Comparison of ENCODE assay signal across 8 cellular contexts in the genomic region with DNA sequence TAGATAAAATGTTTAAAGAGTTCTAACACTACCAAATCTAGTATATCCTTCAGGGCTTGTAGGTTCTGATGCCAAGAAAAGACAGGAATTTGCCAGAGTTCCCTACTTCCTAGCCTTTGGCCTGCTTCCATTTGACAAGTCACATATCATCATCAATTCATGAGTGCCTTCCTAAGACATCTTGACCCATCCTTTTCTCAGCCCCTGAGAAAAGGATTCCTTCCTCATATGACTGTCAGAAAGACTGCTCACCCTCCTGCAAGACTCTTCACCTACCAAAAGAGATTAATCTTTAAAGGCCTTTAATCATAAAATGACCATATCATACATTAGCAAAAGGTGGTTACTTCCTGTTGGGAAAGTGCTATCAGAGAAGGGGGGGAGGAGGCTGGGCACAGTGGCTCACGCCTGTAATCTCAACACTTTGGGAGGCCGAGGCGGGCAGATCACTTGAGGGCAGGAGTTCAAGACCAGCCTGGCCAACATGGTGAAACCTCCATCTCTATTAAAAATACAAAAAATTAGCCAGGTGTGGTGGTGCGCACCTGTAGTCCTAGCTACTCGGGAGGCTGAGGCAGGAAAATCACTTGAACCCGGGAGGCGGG. TPM values are rescaled to one million over a fixed set of nuclear protein-coding genes. Genes with fewer than 3 reads are reported as not detected.
DNase-seq lines count a peak whose midpoint lies in the region; ATAC-seq and TF ChIP-seq lines count a peak whose summit lies in the region.
"Not testable (repeated sequence)": the region's sequence is repeated elsewhere in the genome, so short reads cannot be mapped to it uniquely, and the experiment has no call there.

No MANE protein-coding gene starts in this region.

- H3K9me3 Mint-ChIP-seq in activated naive CD8-positive, alpha-beta T cell treated with anti-CD3 and anti-CD28 coated beads, Interleukin-2, amount 50 U/mL, for 24 hours; progenitor cell of endocrine pancreas (ENCODE audit: low read depth); type B pancreatic cell: not testable (repeated sequence)

- peaks cover 52% of the 10 kb centered on the region for H3K4me1 Mint-ChIP-seq in activated naive CD8-positive, alpha-beta T cell treated with anti-CD3 and anti-CD28 coated beads, Interleukin-2, amount 50 U/mL, for 24 hours
- peaks cover 25% of the 10 kb centered on the region for H3K4me1 Mint-ChIP-seq in progenitor cell of endocrine pancreas (ENCODE audit: low read depth)
- H3K4me1 Mint-ChIP-seq in type B pancreatic cell (ENCODE audit: unreplicated experiment): peaks cover 12% of the 10 kb centered on the region

- intact Hi-C loops in Panc1 (cut with micrococcal nuclease; ENCODE audit: unreplicated experiment); left ventricle myocardium inferior (cut with micrococcal nuclease): not testable (repeated sequence)

- H3K4me1 ChIP-seq in Panc1 (ENCODE audit: control insufficient read depth, insufficient read depth, low read length) (peaks cover 29% of the 10 kb centered on the region), left ventricle myocardium inferior (peaks cover 71% of the 10 kb centered on the region), mucosa of rectum (ENCODE audit: control insufficient read depth in 2 of 2, insufficient read depth in 2 of 2, low read length in 2 of 2) (peaks cover 8 to 11% of the 10 kb centered on the region in 2 donors)

- not testable (repeated sequence) for TF ChIP-seq CTCF in Panc1 (IDR thresholded peaks at IDR 0.05); coronary artery (IDR thresholded peaks at IDR 0.05); left ventricle myocardium inferior (IDR thresholded peaks at IDR 0.05; ENCODE audit: borderline replicate concordance); progenitor cell of endocrine pancreas (IDR thresholded peaks at IDR 0.05; ENCODE audit: unreplicated experiment); type B pancreatic cell (conservative IDR thresholded peaks at IDR 0.05)

- H3K4me3 Mint-ChIP-seq in activated naive CD8-positive, alpha-beta T cell treated with anti-CD3 and anti-CD28 coated beads, Interleukin-2, amount 50 U/mL, for 24 hours; progenitor cell of endocrine pancreas (ENCODE audit: low read depth): not testable (repeated sequence)
- H3K4me3 Mint-ChIP-seq in type B pancreatic cell: peak overlapping the region; percentile 35

- peak overlapping the region; percentile 21 for H3K27ac Mint-ChIP-seq in activated naive CD8-positive, alpha-beta T cell treated with anti-CD3 and anti-CD28 coated beads, Interleukin-2, amount 50 U/mL, for 24 hours
- peak overlapping the region; percentile 90 for H3K27ac Mint-ChIP-seq in progenitor cell of endocrine pancreas
- peak overlapping the region; percentile 80 for H3K27ac Mint-ChIP-seq in type B pancreatic cell

- CTCF ChIA-PET in Panc1 (lab: Charles Lee): interaction anchor here (0.7 kb wide), 1 partner anchor 1023 kb away, joined by 8 read pairs; no protein-coding TSS in a partner anchor

- not testable (repeated sequence) for H3K27me3 ChIP-seq in Panc1 (ENCODE audit: control insufficient read depth, insufficient read depth, low read length); left ventricle myocardium inferior (ENCODE audit: low read depth); mucosa of rectum (ENCODE audit: control insufficient read depth in 2 of 2, insufficient read depth in 2 of 2, low read length in 2 of 2)

- H3K36me3 ChIP-seq in Panc1 (ENCODE audit: control insufficient read depth, insufficient read depth, low read length); left ventricle myocardium inferior; mucosa of rectum (ENCODE audit: control insufficient read depth in 2 of 2, insufficient read depth in 2 of 2, low read length in 2 of 2): not testable (repeated sequence)

- not testable (repeated sequence) for H3K27me3 Mint-ChIP-seq in activated naive CD8-positive, alpha-beta T cell treated with anti-CD3 and anti-CD28 coated beads, Interleukin-2, amount 50 U/mL, for 24 hours; progenitor cell of endocrine pancreas; type B pancreatic cell

- POLR2A ChIA-PET in Panc1 (lab: Charles Lee): not testable (repeated sequence)

- not testable (repeated sequence) for H3K36me3 Mint-ChIP-seq in activated naive CD8-positive, alpha-beta T cell treated with anti-CD3 and anti-CD28 coated beads, Interleukin-2, amount 50 U/mL, for 24 hours (ENCODE audit: low read depth); progenitor cell of endocrine pancreas (ENCODE audit: insufficient read depth); type B pancreatic cell

- peak overlapping the region in 1 of 2 donors; percentile 14 for H3K9ac ChIP-seq in mucosa of rectum (ENCODE audit: low read depth in 1 of 2, low read length in 2 of 2)

- not testable (repeated sequence) for H3K9me3 ChIP-seq in Panc1 (ENCODE audit: control insufficient read depth, insufficient read depth, low read depth, low read length); left ventricle myocardium inferior (replicated peaks); mucosa of rectum (ENCODE audit: control insufficient read depth in 2 of 2, low read length in 2 of 2)

- not testable (repeated sequence) for H3K4me3 ChIP-seq in Panc1 (ENCODE audit: low read depth in 2 of 2, low read length in 2 of 2); coronary artery; left ventricle myocardium inferior
- H3K4me3 ChIP-seq in mucosa of rectum (ENCODE audit: low read length in 2 of 2): peak overlapping the region in 1 of 2 donors; percentile 6

- H3K27ac ChIP-seq in Panc1 (ENCODE audit: low read length): peak overlapping the region; percentile 69
- peak overlapping the region; percentile 26 to 28 for H3K27ac ChIP-seq in coronary artery
- peak overlapping the region; percentile 28 for H3K27ac ChIP-seq in left ventricle myocardium inferior (replicated peaks)
- H3K27ac ChIP-seq in mucosa of rectum (ENCODE audit: low read depth in 2 of 2, low read length in 2 of 2): peak overlapping the region; percentile 49 to 79

- in situ Hi-C loops in Caki2 (cut with HindIII; ENCODE audit: low pct_unique_long_range_greater_than_20kb, low sequenced_read_pairs); Panc1 (cut with HindIII; ENCODE audit: low pct_unique_long_range_greater_than_20kb, low sequenced_read_pairs): not testable (repeated sequence)

- ATAC-seq in Panc1; activated naive CD8-positive, alpha-beta T cell treated with anti-CD3 and anti-CD28 coated beads, Interleukin-2, amount 50 U/mL, for 24 hours: not testable (repeated sequence)

- peak; percentile 27 for DNase-seq in Caki2 (ENCODE audit: low read depth)
- not testable (repeated sequence) for DNase-seq in Panc1 (ENCODE audit: low read depth, low spot score); activated naive CD8-positive, alpha-beta T cell treated with anti-CD3 and anti-CD28 coated beads, Interleukin-2, amount 50 U/mL, for 24 hours; coronary artery (ENCODE audit: low spot score); left ventricle myocardium inferior; progenitor cell of endocrine pancreas (ENCODE audit: low spot score, unreplicated experiment); type B pancreatic cell (ENCODE audit: extremely low spot score, unreplicated experiment)

- BruUV-seq in Panc1 (replicated peaks; lab: Mats Ljungman, UMichigan): not testable (repeated sequence)

RNA-seq across cellular contexts. Expression of a gene that starts 3.3 kb away (rescaled TPM):
- total RNA-seq in Caki2 (2014; rRNA removed; shearing (Covaris generic); ENCODE audit: low replicate concordance): 14.0 and 20.9 TPM in 2 replicates
- total RNA-seq in Panc1 (2021; ENCODE audit: unreplicated experiment): 29.1 TPM
- polyA plus RNA-seq in Panc1 (2012; ENCODE audit: insufficient read length): 9.8 TPM
- total RNA-seq in left ventricle myocardium inferior: 27.8 TPM
- total RNA-seq in progenitor cell of endocrine pancreas: 32.8 and 36.2 TPM in 2 replicates
- total RNA-seq in type B pancreatic cell (ENCODE audit: low replicate concordance): 24.6 and 26.1 TPM in 2 replicates

Comparison
In these comparisons a context has a peak if more than half of its experiments do, and no peak if none do; other contexts are left out.
1. H3K27ac Mint-ChIP-seq: peak in every context shown above with its lines; median percentile 90 in progenitor cell of endocrine pancreas; 80 in type B pancreatic cell; 21 in activated naive CD8-positive, alpha-beta T cell treated with anti-CD3 and anti-CD28 coated beads, Interleukin-2, amount 50 U/mL, for 24 hours.